Comparison of ENCODE assay signal across 17 cellular contexts in genomic region chr10:127802532-127803055, GRCh38.
DNase-seq lines count a peak whose midpoint lies in the region; ATAC-seq, FAIRE-seq and TF ChIP-seq lines count a peak whose summit lies in the region.
"Had no signal": no experiment of that assay in that cellular context is flagged by ENCODE, and none has a peak within 500 bp of the region (broad histone marks: within the 10 kb centered on the region; RNA-seq: fewer than 3 reads in every experiment).

No MANE protein-coding gene starts in this region.

- ATAC-seq in HepG2 (no peak), right lobe of liver (no peak), K562 (no peak)

- H3K4me1 ChIP-seq in HepG2 (ENCODE audit: insufficient read depth, low read length) (no peaks in the 10 kb centered on the region), right lobe of liver (no peaks in the 10 kb centered on the region), K562 (replicated peaks in 1 of 2; ENCODE audit: control insufficient read depth in 2 of 2, insufficient read depth in 2 of 2, low read length in 2 of 2) (no peaks in the 10 kb centered on the region)
- H3K4me1 ChIP-seq: Peyer's patch had no signal

- H4K20me1 ChIP-seq in HepG2 (ENCODE audit: insufficient read depth, low read length) (no peaks in the 10 kb centered on the region), K562 (replicated peaks; ENCODE audit: control insufficient read depth, insufficient read depth, low read length) (no peaks in the 10 kb centered on the region)
- H4K20me1 ChIP-seq: BLaER1 had no signal

- DNase-seq in DMS79 treated with DMSO at 0.1 percent for 48 hours (lab: John Stamatoyannopoulos, UW) (peak; percentile 3), DMS79 (lab: John Stamatoyannopoulos, UW) (no peak), HepG2 (ENCODE audit: low spot score) (no peak), right lobe of liver (no peak), K562 (ENCODE audit: extremely low read depth in 1 of 4, low spot score in 3 of 4) (no peak), urothelium cell line (ENCODE audit: low spot score) (peak; percentile 17), Kasumi-1 (lab: John Stamatoyannopoulos, UW) (no peak), ecto neural progenitor cell (ENCODE audit: low spot score) (no peak)
- DNase-seq: CD8-positive, alpha-beta memory T cell; H9; NCI-H2081 treated with DMSO at 0.1 percent for 48 hours; NCI-H82; Peyer's patch; Right ventricle myocardium superior had no signal

- in situ Hi-C loops in HepG2 (cut with HindIII; ENCODE audit: extremely low pct_ligation_motif_present, low pct_unique_long_range_greater_than_20kb) (no loop called here), K562 (cut with MboI) (no loop called here)

- no peak overlapping the region for H3K27ac ChIP-seq in HepG2 (ENCODE audit: extremely low read length, insufficient read depth, low read length)
- H3K27ac ChIP-seq in right lobe of liver, result no peak overlapping the region
- no peak overlapping the region for H3K27ac ChIP-seq in K562 (ENCODE audit: extremely low read depth, low read depth, low read length)
- H3K27ac ChIP-seq: BLaER1, Peyer's patch had no signal

- WGBS in HepG2 (ENCODE audit: low lambda C conversion rate), result 0% methylated on average over 5 of the region's 5 CpGs
- 42% methylated on average over 5 of the region's 5 CpGs for WGBS in right lobe of liver (ENCODE audit: insufficient coverage, low coverage, low lambda C conversion rate, missing lambda C conversion rate)
- 0% methylated on average over 5 of the region's 5 CpGs for WGBS in K562 (ENCODE audit: insufficient coverage, low coverage, missing lambda C conversion rate)

- intact Hi-C loops in HepG2 (cut with micrococcal nuclease; ENCODE audit: unreplicated experiment) (no loop called here), right lobe of liver (cut with DNase I) (no loop called here), K562 (cut with micrococcal nuclease) (no loop called here)

- H3K36me3 ChIP-seq in HepG2 (replicated peaks in 1 of 2; ENCODE audit: control insufficient read depth in 1 of 2, insufficient read depth in 2 of 2, low read length in 2 of 2) (no peaks in the 10 kb centered on the region), right lobe of liver (no peaks in the 10 kb centered on the region), K562 (ENCODE audit: control insufficient read depth, insufficient read depth, low read length) (no peaks in the 10 kb centered on the region)
- H3K36me3 ChIP-seq: BLaER1, Peyer's patch had no signal

- H3K9me3 ChIP-seq in HepG2 (ENCODE audit: low read length), result peaks cover under 1% of the 10 kb centered on the region; the same call in 1 of the 2 replicates
- no peaks in the 10 kb centered on the region for H3K9me3 ChIP-seq in right lobe of liver
- H3K9me3 ChIP-seq in K562 (replicated peaks; ENCODE audit: control insufficient read depth, insufficient read depth, low read depth, low read length), result no peaks in the 10 kb centered on the region
- H3K9me3 ChIP-seq: BLaER1, Peyer's patch had no signal

- POLR2A ChIA-PET in HepG2 (lab: Yijun Ruan, JAX), result interaction anchor here (0.5 kb wide), 1 partner anchor 703 kb away, joined by 3 read pairs; no protein-coding TSS in a partner anchor
- POLR2A ChIA-PET in K562 (lab: Yijun Ruan, JAX), result no interaction called here

- FAIRE-seq in HepG2 (lab: Jason Lieb, UNC) (no peak), K562 (lab: Jason Lieb, UNC) (no peak), urothelium cell line (lab: Jason Lieb, UNC) (no peak)
- FAIRE-seq: D721Med, GM19239 had no signal

- H3K4me3 ChIP-seq in HepG2 (replicated peaks in 1 of 3; ENCODE audit: insufficient read depth in 1 of 3, low read depth in 2 of 3, low read length in 3 of 3) (no peak overlapping the region), right lobe of liver (no peak overlapping the region), K562 (no peak overlapping the region)
- H3K4me3 ChIP-seq: BLaER1, Peyer's patch had no signal

- TF ChIP-seq POLR2A in HepG2 (IDR thresholded peaks at IDR 0.05; ENCODE audit: insufficient read depth in 1 of 2, low read depth in 2 of 2, low read length in 2 of 2), result no peak
- no peak for TF ChIP-seq POLR2A in right lobe of liver (IDR thresholded peaks at IDR 0.05)
- no peak for TF ChIP-seq POLR2A in K562 (conservative IDR thresholded peaks at IDR 0.05)

- H3K9ac ChIP-seq in HepG2 (ENCODE audit: insufficient read depth, low read depth, low read length), result no peak overlapping the region
- H3K9ac ChIP-seq in K562 (ENCODE audit: insufficient read depth in 1 of 2, low read depth in 2 of 2, low read length in 2 of 2), result no peak overlapping the region
- H3K9ac ChIP-seq: BLaER1 had no signal

- no peak overlapping the region for H3K4me2 ChIP-seq in HepG2 (ENCODE audit: low read depth, low read length)
- H3K4me2 ChIP-seq in K562 (ENCODE audit: insufficient read depth, low read length), result no peak overlapping the region
- H3K4me2 ChIP-seq: BLaER1 had no signal

- BruUV-seq in HepG2 (replicated peaks; lab: Mats Ljungman, UMichigan), result no TSS peak
- no TSS peak for BruUV-seq in K562 (replicated peaks; lab: Mats Ljungman, UMichigan)

- H3K27me3 ChIP-seq in HepG2 (ENCODE audit: control insufficient read depth in 1 of 2, insufficient read depth in 2 of 2, low read length in 2 of 2) (peaks cover 2 to 12% of the 10 kb centered on the region in 2 experiments; a peak in 2 of 5 replicates), right lobe of liver (no peaks in the 10 kb centered on the region), K562 (ENCODE audit: control insufficient read depth in 2 of 2, insufficient read depth in 2 of 2, low read length in 2 of 2) (no peaks in the 10 kb centered on the region)
- H3K27me3 ChIP-seq: BLaER1, Peyer's patch had no signal

- TF ChIP-seq RAD21 in HepG2 (CRISPR knock-in tag; IDR thresholded peaks at IDR 0.05), result no peak
- TF ChIP-seq RAD21 in K562 (CRISPR knock-in tag; conservative IDR thresholded peaks at IDR 0.05 in 1 of 2, IDR thresholded peaks at IDR 0.05 in 1 of 2), result no peak

- H2AFZ ChIP-seq in HepG2 (ENCODE audit: low read length) (no peak overlapping the region), K562 (ENCODE audit: low read depth, low read length) (no peak overlapping the region)

- TF ChIP-seq EP300 in HepG2 (IDR thresholded peaks at IDR 0.05; ENCODE audit: low read depth in 2 of 2, low read length in 2 of 2) (no peak), HepG2 (CRISPR knock-in tag; IDR thresholded peaks at IDR 0.05; ENCODE audit: borderline replicate concordance) (no peak), K562 (IDR thresholded peaks at IDR 0.05; ENCODE audit: low read length) (no peak)

- no peak for TF ChIP-seq CTCF in HepG2 (CRISPR knock-in tag; IDR thresholded peaks at IDR 0.05)
- TF ChIP-seq CTCF in right lobe of liver (IDR thresholded peaks at IDR 0.05), result no peak
- no peak for TF ChIP-seq CTCF in K562 (IDR thresholded peaks at IDR 0.05 in 2 of 3, conservative IDR thresholded peaks at IDR 0.05 in 1 of 3; ENCODE audit: insufficient read depth in 2 of 3, low read depth in 1 of 3, low read length in 3 of 3)

- CTCF ChIA-PET in HepG2 (lab: Yijun Ruan, JAX; ENCODE audit: low intra/inter-chr PET ratio, low total read pairs) (no interaction called here), K562 (lab: Yijun Ruan, JAX; ENCODE audit: low intra/inter-chr PET ratio) (no interaction called here)

- H3K9me1 ChIP-seq in K562 (ENCODE audit: control insufficient read depth, insufficient read depth, low read length), result no peaks in the 10 kb centered on the region

- H3K79me2 ChIP-seq in HepG2 (ENCODE audit: insufficient read depth, low read length), result no peaks in the 10 kb centered on the region
- no peaks in the 10 kb centered on the region for H3K79me2 ChIP-seq in K562 (ENCODE audit: control insufficient read depth, insufficient read depth, low read length)

TF ChIP-seq in HepG2, 621 proteins besides CTCF, POLR2A, EP300 and RAD21:
- TF ChIP-seq SKI (IDR thresholded peaks at IDR 0.05; ENCODE audit: partially characterized antibody), result no peak
- TF ChIP-seq RFX1 (IDR thresholded peaks at IDR 0.05), result peak; percentile 35; the same call in 1 of the 2 replicates

TF ChIP-seq in K562, 482 proteins besides CTCF, POLR2A, EP300 and RAD21:
- TF ChIP-seq NKRF (IDR thresholded peaks at IDR 0.05; ENCODE audit: borderline replicate concordance) (no peak), RFX1 (IDR thresholded peaks at IDR 0.05) (peak; percentile 58), RUNX1 (IDR thresholded peaks at IDR 0.05; ENCODE audit: low read depth) (no peak), OTX1 (CRISPR knock-in tag; IDR thresholded peaks at IDR 0.05) (no peak), FIP1L1 (IDR thresholded peaks at IDR 0.05; ENCODE audit: low read depth, low read length, poor library complexity, severe bottlenecking) (no peak)

Comparison
In these comparisons a context has a peak if more than half of its experiments do, and no peak if none do; other contexts are left out.
1. DNase-seq: peak in DMS79 treated with DMSO at 0.1 percent for 48 hours (single experiment) and urothelium cell line (single experiment); none in DMS79 (single experiment), HepG2 (single experiment), right lobe of liver (0 of 3), K562 (0 of 4), Kasumi-1 (0 of 2) and ecto neural progenitor cell (single experiment).